ENCODE assay signal across 11 cellular contexts in genomic region chr6:30819287-30819917, GRCh38.
DNase-seq lines count a peak whose midpoint lies in the region; ATAC-seq, FAIRE-seq and TF ChIP-seq lines count a peak whose summit lies in the region.
"Had no signal": no experiment of that assay in that cellular context is flagged by ENCODE, and none has a peak within 500 bp of the region (broad histone marks: within the 10 kb centered on the region; RNA-seq: fewer than 3 reads in every experiment).

No MANE protein-coding gene starts in this region.

- no peak overlapping the region for H3K4me3 ChIP-seq in osteoblast (ENCODE audit: insufficient read depth, low read length)

- H3K9me3 ChIP-seq in osteoblast (ENCODE audit: low read depth, low read length) = no peaks in the 10 kb centered on the region

- no peaks in the 10 kb centered on the region for H3K27me3 ChIP-seq in osteoblast (ENCODE audit: insufficient read depth, low read length)

- peaks cover 24 to 35% of the 10 kb centered on the region in 2 donors for H3K36me3 Mint-ChIP-seq in activated naive CD4-positive, alpha-beta T cell treated with anti-CD3 and anti-CD28 coated beads, Interleukin-2, amount 50 U/mL, for 72 hours
- H3K36me3 Mint-ChIP-seq: brain had no signal

- H3K4me2 ChIP-seq in osteoblast (ENCODE audit: insufficient read depth, low read length) = no peak overlapping the region

- peak; percentile 74 to 88 for ATAC-seq in activated naive CD4-positive, alpha-beta T cell treated with anti-CD3 and anti-CD28 coated beads, Interleukin-2, amount 50 U/mL, for 72 hours

- H3K27ac ChIP-seq in 22Rv1 = peak overlapping the region; percentile 59
- peak overlapping the region; percentile 89 for H3K27ac ChIP-seq in osteoblast (ENCODE audit: low read depth, low read length)

- FAIRE-seq in GM19239 (lab: Jason Lieb, UNC) = no peak

- peak overlapping the region; percentile 78 to 87 for H3K27ac Mint-ChIP-seq in activated naive CD4-positive, alpha-beta T cell treated with anti-CD3 and anti-CD28 coated beads, Interleukin-2, amount 50 U/mL, for 72 hours

- H2AFZ ChIP-seq in osteoblast (ENCODE audit: low read length) = no peak overlapping the region

- no peaks in the 10 kb centered on the region for H3K36me3 ChIP-seq in osteoblast (ENCODE audit: insufficient read depth, low read length)

- DNase-seq in HT1080 (ENCODE audit: low read depth) = peak; percentile 42
- peak; percentile 38 to 68 for DNase-seq in activated naive CD4-positive, alpha-beta T cell treated with anti-CD3 and anti-CD28 coated beads, Interleukin-2, amount 50 U/mL, for 72 hours (ENCODE audit: low spot score in 2 of 2)
- no peak for DNase-seq in osteoblast (ENCODE audit: insufficient read length, low spot score, missing footprints)
- DNase-seq in hippocampal formation (lab: John Stamatoyannopoulos, UW) = no peak
- DNase-seq in GM19239 (ENCODE audit: insufficient read length, low spot score) = no peak
- DNase-seq in Kasumi-1 (lab: John Stamatoyannopoulos, UW) = no peak
- DNase-seq in SKM-1 (lab: John Stamatoyannopoulos, UW; ENCODE audit: unreplicated experiment) = no peak
- DNase-seq: DMS 273 treated with DMSO at 0.1 percent for 48 hours, NCI-H1092 treated with DMSO at 0.1 percent for 48 hours had no signal

- H3K9me3 Mint-ChIP-seq in activated naive CD4-positive, alpha-beta T cell treated with anti-CD3 and anti-CD28 coated beads, Interleukin-2, amount 50 U/mL, for 72 hours = peaks cover 8 to 17% of the 10 kb centered on the region in 2 donors
- H3K9me3 Mint-ChIP-seq: brain had no signal

- H3K4me1 ChIP-seq in osteoblast (ENCODE audit: insufficient read depth, low read length) = peaks cover 42% of the 10 kb centered on the region

- H3K79me2 ChIP-seq in osteoblast (ENCODE audit: insufficient read depth, low read length) = no peaks in the 10 kb centered on the region

- TF ChIP-seq CTCF in 22Rv1 (IDR thresholded peaks at IDR 0.05) = no peak
- TF ChIP-seq CTCF in osteoblast (IDR thresholded peaks at IDR 0.05; ENCODE audit: extremely low read depth, low read depth, low read length) = no peak

- no peaks in the 10 kb centered on the region for H4K20me1 ChIP-seq in osteoblast (ENCODE audit: insufficient read depth, low read length)

Comparison
In these comparisons a context has a peak if more than half of its experiments do, and no peak if none do; other contexts are left out.
1. DNase-seq: peak in HT1080 (single experiment) and activated naive CD4-positive, alpha-beta T cell treated with anti-CD3 and anti-CD28 coated beads, Interleukin-2, amount 50 U/mL, for 72 hours (2 of 2); none in osteoblast (single experiment), hippocampal formation (0 of 2), GM19239 (single experiment), Kasumi-1 (0 of 2) and SKM-1 (single experiment).